5 cellular contexts compared by ENCODE assay signal in the genomic region with DNA sequence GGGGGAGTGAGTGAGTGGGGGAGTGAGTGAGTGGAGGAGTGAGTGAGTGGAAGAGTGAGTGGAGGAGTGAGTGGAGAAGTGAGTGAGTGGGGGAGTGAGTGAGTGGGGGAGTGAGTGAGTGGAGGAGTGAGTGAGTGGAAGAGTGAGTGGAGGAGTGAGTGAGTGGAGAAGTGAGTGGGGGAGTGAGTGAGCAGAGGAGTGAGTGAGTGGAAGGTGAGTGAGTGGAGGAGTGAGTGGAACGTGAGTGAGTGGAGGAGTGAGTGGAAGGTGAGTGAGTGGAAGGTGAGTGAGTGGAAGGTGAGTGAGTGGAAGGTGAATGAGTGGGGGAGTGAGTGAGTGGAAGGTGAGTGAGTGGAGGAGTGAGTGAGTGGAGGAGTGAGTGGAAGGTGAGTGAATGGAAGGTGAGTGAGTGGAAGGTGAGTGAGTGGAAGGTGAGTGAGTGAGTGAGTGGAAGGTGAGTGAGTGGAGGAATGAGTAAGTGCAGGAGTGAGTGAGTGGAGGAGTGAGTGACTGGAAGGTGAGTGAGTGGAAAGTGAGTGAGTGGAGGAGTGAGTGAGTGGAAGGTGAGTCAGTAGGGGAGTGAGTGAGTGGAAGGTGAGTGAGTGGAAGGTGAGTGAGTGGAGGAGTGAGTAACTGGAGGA.
A peak's percentile ranks its signal among the peaks of the same experiment; 100 is the strongest.
DNase-seq lines count a peak whose midpoint lies in the region; ATAC-seq, FAIRE-seq and TF ChIP-seq lines count a peak whose summit lies in the region.
"Not testable (repeated sequence)": the region's sequence is repeated elsewhere in the genome, so short reads cannot be mapped to it uniquely, and the experiment has no call there.

No MANE protein-coding gene starts in this region.

- H3K79me1 ChIP-seq in H1 (ENCODE audit: low read depth, low read length), result not testable (repeated sequence)

- not testable (repeated sequence) for TF ChIP-seq POLR2A in GM12878 (IDR thresholded peaks at IDR 0.05; ENCODE audit: low read depth, low read length); H1 (IDR thresholded peaks at IDR 0.05; ENCODE audit: control extremely low read depth in 1 of 2, low read depth in 2 of 2, low read length in 2 of 2); HepG2 (IDR thresholded peaks at IDR 0.05; ENCODE audit: insufficient read depth in 1 of 2, low read depth in 2 of 2, low read length in 2 of 2)

- not testable (repeated sequence) for H3K56ac ChIP-seq in H1 (replicated peaks; ENCODE audit: insufficient read length, low read depth, low read length)

- POLR2A ChIA-PET in GM12878 (lab: Charles Lee); H1 (lab: Charles Lee; ENCODE audit: partially characterized antibody); HepG2 (lab: Yijun Ruan, JAX): not testable (repeated sequence)

- H3K18ac ChIP-seq in H1 (ENCODE audit: extremely low read depth, low read length), result not testable (repeated sequence)

- DNase-seq in GM12878 (ENCODE audit: low read depth, low spot score); H1 (ENCODE audit: low read depth in 1 of 2, low spot score in 2 of 2); HepG2 (ENCODE audit: low spot score): not testable (repeated sequence)

- RAD21 ChIA-PET in GM12878 (lab: Charles Lee; ENCODE audit: unreplicated experiment), result not testable (repeated sequence)

- not testable (repeated sequence) for H3K9ac ChIP-seq in BLaER1 treated with 17β-estradiol and CSF1 and Interleukin-3, amounts not matched to agents 10 nM and 100 nM; GM12878 (ENCODE audit: control insufficient read depth, insufficient read depth, low read length); H1 (replicated peaks in 1 of 4; ENCODE audit: extremely low read depth in 1 of 4, low read depth in 3 of 4, low read length in 3 of 4); HepG2 (ENCODE audit: insufficient read depth, low read depth, low read length)

- TF ChIP-seq EP300 in GM12878 (IDR thresholded peaks at IDR 0.05; ENCODE audit: borderline replicate concordance in 1 of 2, control insufficient read depth in 1 of 2, low read depth in 2 of 2, low read length in 2 of 2); H1 (IDR thresholded peaks at IDR 0.05; ENCODE audit: borderline replicate concordance in 1 of 2, low read depth in 2 of 2, low read length in 2 of 2); HepG2 (IDR thresholded peaks at IDR 0.05; ENCODE audit: low read depth in 2 of 2, low read length in 2 of 2); HepG2 (CRISPR knock-in tag; IDR thresholded peaks at IDR 0.05; ENCODE audit: borderline replicate concordance): not testable (repeated sequence)

- SMC1A ChIA-PET in GM12878 (lab: Charles Lee; ENCODE audit: uncharacterized antibody, unreplicated experiment), result not testable (repeated sequence)

- WGBS in GM12878 (ENCODE audit: insufficient coverage, insufficient replicate concordance, low lambda C conversion rate, missing lambda C conversion rate), result 93% methylated on average over 1 of the region's 1 CpG
- 64 to 100% methylated on average over 1 of the region's 1 CpG for WGBS in H1 (ENCODE audit: extremely low coverage in 1 of 2, insufficient coverage in 1 of 2, insufficient read length in 1 of 2, insufficient replicate concordance in 2 of 2, low coverage in 1 of 2, low lambda C conversion rate in 2 of 2, missing lambda C conversion rate in 1 of 2), 2 experiments
- 1% methylated on average over 1 of the region's 1 CpG for WGBS in HepG2 (ENCODE audit: low lambda C conversion rate)

- not testable (repeated sequence) for H3K23ac ChIP-seq in H1 (ENCODE audit: insufficient read length)

- H3K4ac ChIP-seq in H1 (replicated peaks; ENCODE audit: insufficient read length, low read depth, low read length), result not testable (repeated sequence)

- intact Hi-C loops in GM12878 (cut with micrococcal nuclease; ENCODE audit: unreplicated experiment); HepG2 (cut with micrococcal nuclease; ENCODE audit: unreplicated experiment): not testable (repeated sequence)

- not testable (repeated sequence) for H2AFZ ChIP-seq in GM12878 (ENCODE audit: control insufficient read depth, low read depth, low read length); H1 (ENCODE audit: low read length); HepG2 (ENCODE audit: low read length)

- peak overlapping the region in 7 of 11 experiments; percentile 12 to 78 (median 72); a peak in 8 of 22 replicates for H3K4me2 ChIP-seq in BLaER1 treated with 17β-estradiol and CSF1 and Interleukin-3, amounts not matched to agents 10 nM and 100 nM
- not testable (repeated sequence) for H3K4me2 ChIP-seq in GM12878 (ENCODE audit: control insufficient read depth, insufficient read depth); H1 (ENCODE audit: insufficient read depth in 1 of 2, low read depth in 2 of 2, low read length in 2 of 2); HepG2 (ENCODE audit: low read depth, low read length)

- not testable (repeated sequence) for H2BK12ac ChIP-seq in H1 (ENCODE audit: low read depth, low read length)

- H4K91ac ChIP-seq in H1 (replicated peaks; ENCODE audit: insufficient read length, low read length), result not testable (repeated sequence)

- H3K27me3 ChIP-seq in BLaER1 treated with 17β-estradiol and CSF1 and Interleukin-3, amounts not matched to agents 10 nM and 100 nM; GM12878 (replicated peaks in 1 of 2; ENCODE audit: control insufficient read depth in 2 of 2, insufficient read depth in 2 of 2, low read length in 1 of 2); H1 (replicated peaks in 1 of 4; ENCODE audit: control insufficient read depth in 3 of 4, extremely low read depth in 1 of 4, insufficient read depth in 3 of 4, low read length in 3 of 4); HepG2 (ENCODE audit: control insufficient read depth in 1 of 2, insufficient read depth in 2 of 2, low read length in 2 of 2): not testable (repeated sequence)

- not testable (repeated sequence) for H2BK15ac ChIP-seq in H1 (ENCODE audit: low read length)

- not testable (repeated sequence) for H3K9me3 ChIP-seq in BLaER1 treated with 17β-estradiol and CSF1 and Interleukin-3, amounts not matched to agents 10 nM and 100 nM (replicated peaks in 1 of 11); KOPT-K1 (ENCODE audit: insufficient read depth, low read length, poor library complexity, severe bottlenecking); GM12878 (replicated peaks; ENCODE audit: control insufficient read depth, insufficient read depth, low read length); H1 (ENCODE audit: insufficient read depth in 2 of 2, low read depth in 1 of 2, low read length in 1 of 2)
- H3K9me3 ChIP-seq in HepG2 (ENCODE audit: low read length), result peaks cover 12% of the 10 kb centered on the region

- H3K27ac ChIP-seq in BLaER1 treated with 17β-estradiol and CSF1 and Interleukin-3, amounts not matched to agents 10 nM and 100 nM, result peak overlapping the region in 5 of 11 experiments; percentile 26 to 80 (median 63); a peak in 5 of 22 replicates
- H3K27ac ChIP-seq in KOPT-K1 (ENCODE audit: low read depth, low read length, poor library complexity, severe bottlenecking), result peak overlapping the region; percentile 87
- H3K27ac ChIP-seq in GM12878 (ENCODE audit: control insufficient read depth, insufficient read depth); H1 (ENCODE audit: low read depth, low read length); HepG2 (ENCODE audit: extremely low read length, insufficient read depth, low read length): not testable (repeated sequence)

- not testable (repeated sequence) for H3K14ac ChIP-seq in H1 (ENCODE audit: insufficient read length)

- not testable (repeated sequence) for H4K20me1 ChIP-seq in BLaER1 treated with 17β-estradiol and CSF1 and Interleukin-3, amounts not matched to agents 10 nM and 100 nM; GM12878 (ENCODE audit: control insufficient read depth, insufficient read depth); H1 (replicated peaks in 1 of 2; ENCODE audit: control insufficient read depth in 1 of 2, insufficient read depth in 2 of 2, low read length in 2 of 2); HepG2 (ENCODE audit: insufficient read depth, low read length)

- H4K8ac ChIP-seq in H1 (ENCODE audit: extremely low read depth, insufficient read depth, low read length), result not testable (repeated sequence)

- H2AK5ac ChIP-seq in H1 (ENCODE audit: low read depth, low read length), result not testable (repeated sequence)

- ATAC-seq in GM12878, HepG2: not testable (repeated sequence)

- H3K36me3 ChIP-seq in BLaER1 treated with 17β-estradiol and CSF1 and Interleukin-3, amounts not matched to agents 10 nM and 100 nM; KOPT-K1 (ENCODE audit: insufficient read depth, low read length); GM12878 (ENCODE audit: control insufficient read depth in 2 of 2, insufficient read depth in 2 of 2, low read length in 1 of 2); H1 (ENCODE audit: control insufficient read depth in 2 of 4, insufficient read depth in 4 of 4, low read length in 3 of 4); HepG2 (replicated peaks in 1 of 2; ENCODE audit: control insufficient read depth in 1 of 2, insufficient read depth in 2 of 2, low read length in 2 of 2): not testable (repeated sequence)

- FAIRE-seq in GM12878 (lab: Jason Lieb, UNC); H1 (lab: Jason Lieb, UNC); HepG2 (lab: Jason Lieb, UNC): not testable (repeated sequence)

- not testable (repeated sequence) for H3K79me2 ChIP-seq in GM12878 (ENCODE audit: control insufficient read depth, insufficient read depth, low read length); H1 (ENCODE audit: control insufficient read depth in 1 of 2, insufficient read depth in 2 of 2, low read length in 2 of 2); HepG2 (ENCODE audit: insufficient read depth, low read length)

- H3K4me3 ChIP-seq in BLaER1 treated with 17β-estradiol and CSF1 and Interleukin-3, amounts not matched to agents 10 nM and 100 nM; GM12878; H1 (ENCODE audit: extremely low read depth in 1 of 4, insufficient read depth in 2 of 4, low read depth in 3 of 4, low read length in 4 of 4); HepG2 (replicated peaks in 1 of 3; ENCODE audit: insufficient read depth in 1 of 3, low read depth in 2 of 3, low read length in 3 of 3): not testable (repeated sequence)

- in situ Hi-C loops in GM12878 (cut with MboI); HepG2 (cut with HindIII; ENCODE audit: extremely low pct_ligation_motif_present, low pct_unique_long_range_greater_than_20kb): not testable (repeated sequence)

- H3K4me1 ChIP-seq in BLaER1 treated with 17β-estradiol and CSF1 and Interleukin-3, amounts not matched to agents 10 nM and 100 nM, result peaks cover 35 to 66% (median 47%) of the 10 kb centered on the region in 10 experiments
- peaks cover 29% of the 10 kb centered on the region for H3K4me1 ChIP-seq in GM12878 (ENCODE audit: control insufficient read depth, insufficient read depth, low read length)
- not testable (repeated sequence) for H3K4me1 ChIP-seq in H1 (replicated peaks in 1 of 4; ENCODE audit: control insufficient read depth in 3 of 4, insufficient read depth in 4 of 4, low read length in 3 of 4); HepG2 (ENCODE audit: insufficient read depth, low read length)

- not testable (repeated sequence) for TF ChIP-seq RAD21 in GM12878 (IDR thresholded peaks at IDR 0.05; ENCODE audit: insufficient read depth, low read depth, low read length); H1 (IDR thresholded peaks at IDR 0.05 in 1 of 2, conservative IDR thresholded peaks at IDR 0.05 in 1 of 2; ENCODE audit: low read depth in 2 of 2, low read length in 2 of 2); HepG2 (CRISPR knock-in tag; IDR thresholded peaks at IDR 0.05)

- BruUV-seq in GM12878 (replicated peaks; lab: Mats Ljungman, UMichigan); HepG2 (replicated peaks; lab: Mats Ljungman, UMichigan): not testable (repeated sequence)

- H3K23me2 ChIP-seq in H1 (ENCODE audit: low read depth, low read length), result not testable (repeated sequence)

- not testable (repeated sequence) for H2BK120ac ChIP-seq in H1 (replicated peaks; ENCODE audit: low read depth, low read length)

- not testable (repeated sequence) for H4K5ac ChIP-seq in H1 (ENCODE audit: insufficient read length, low read depth, low read length)

- H2BK20ac ChIP-seq in H1 (ENCODE audit: low read length), result not testable (repeated sequence)

- TF ChIP-seq CTCF in GM12878 (IDR thresholded peaks at IDR 0.05 in 2 of 3, conservative IDR thresholded peaks at IDR 0.05 in 1 of 3; ENCODE audit: control insufficient read depth in 2 of 3, extremely low read depth in 1 of 3, insufficient read depth in 1 of 3, low read depth in 3 of 3, low read length in 3 of 3); H1 (IDR thresholded peaks at IDR 0.05; ENCODE audit: control extremely low read depth in 1 of 3, insufficient read depth in 1 of 3, low read depth in 1 of 3, low read length in 3 of 3); HepG2 (CRISPR knock-in tag; IDR thresholded peaks at IDR 0.05): not testable (repeated sequence)

- CTCF ChIA-PET in GM12878 (lab: Yijun Ruan, JAX); H1 (lab: Charles Lee; ENCODE audit: partially characterized antibody); HepG2 (lab: Yijun Ruan, JAX; ENCODE audit: low intra/inter-chr PET ratio, low total read pairs): not testable (repeated sequence)

- not testable (repeated sequence) for H2BK5ac ChIP-seq in H1 (ENCODE audit: low read depth, low read length)
